Comparison of ENCODE assay signal across 10 cellular contexts in the genomic region with DNA sequence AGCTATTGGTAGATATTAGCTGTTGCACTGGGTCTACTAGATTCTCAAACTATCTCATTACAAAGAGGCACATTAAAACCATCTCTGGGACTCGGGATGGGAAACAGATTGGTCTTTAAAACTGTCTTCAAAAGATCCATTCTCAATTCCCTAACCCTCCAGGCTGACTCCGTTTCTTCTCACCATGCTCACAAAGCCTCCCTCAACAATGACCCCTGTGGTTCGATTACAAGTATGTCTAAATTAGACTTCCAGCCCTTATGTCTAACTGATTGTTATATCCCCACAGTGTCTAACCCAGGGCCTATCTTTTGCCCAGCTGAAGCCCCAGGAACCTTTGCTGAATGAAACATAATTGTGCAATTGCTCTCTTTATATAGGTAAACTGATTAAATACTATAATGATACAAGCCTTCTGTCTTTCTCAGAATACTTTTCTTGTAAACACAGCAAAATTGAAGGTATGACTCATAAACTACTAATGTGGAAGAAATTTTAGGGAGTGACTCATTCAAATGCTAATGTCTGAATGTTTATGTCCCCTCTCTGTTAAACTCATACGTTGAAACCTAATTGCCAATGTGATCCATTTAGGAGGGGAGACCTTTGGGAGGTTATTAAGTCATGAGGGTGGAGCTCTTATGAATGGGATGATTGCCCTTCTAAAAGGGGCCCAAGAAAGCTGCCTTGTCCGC.
DNase-seq lines count a peak whose midpoint lies in the region; ATAC-seq and TF ChIP-seq lines count a peak whose summit lies in the region.
"Had no signal": no experiment of that assay in that cellular context is flagged by ENCODE, and none has a peak within 500 bp of the region (broad histone marks: within the 10 kb centered on the region; RNA-seq: fewer than 3 reads in every experiment).

No MANE protein-coding gene starts in this region.

- H3K9ac ChIP-seq in fibroblast of lung (ENCODE audit: insufficient read depth, low read length) (no peak overlapping the region), smooth muscle cell (ENCODE audit: low read depth) (no peak overlapping the region)

- H3K4me1 ChIP-seq in HEK293 (ENCODE audit: control insufficient read depth, insufficient read depth, low read length) (peaks cover 4% of the 10 kb centered on the region; the same call in 1 of the 2 replicates), SJSA1 (replicated peaks) (peaks cover 36% of the 10 kb centered on the region), fibroblast of lung (ENCODE audit: control insufficient read depth, extremely low read depth, insufficient read depth, low read length) (peaks cover 16% of the 10 kb centered on the region), smooth muscle cell (ENCODE audit: low read depth) (peaks cover 7% of the 10 kb centered on the region)

- CTCF ChIA-PET in HEK293 (lab: Yijun Ruan, JAX): no interaction called here

- H3K9me3 ChIP-seq in HEK293 (ENCODE audit: control insufficient read depth, insufficient read depth, low read depth, low read length): no peaks in the 10 kb centered on the region
- H3K9me3 ChIP-seq in SJSA1 (replicated peaks): no peaks in the 10 kb centered on the region
- H3K9me3 ChIP-seq in fibroblast of lung (ENCODE audit: control insufficient read depth, insufficient read depth, low read depth, low read length): no peaks in the 10 kb centered on the region
- no peaks in the 10 kb centered on the region for H3K9me3 ChIP-seq in smooth muscle cell (replicated peaks; ENCODE audit: low read depth)

- H3K36me3 ChIP-seq in HEK293 (ENCODE audit: control insufficient read depth in 2 of 2, insufficient read depth in 1 of 2, low read length in 2 of 2): no peaks in the 10 kb centered on the region
- H3K36me3 ChIP-seq in SJSA1: no peaks in the 10 kb centered on the region
- no peaks in the 10 kb centered on the region for H3K36me3 ChIP-seq in fibroblast of lung (ENCODE audit: control insufficient read depth, insufficient read depth, low read length)
- no peaks in the 10 kb centered on the region for H3K36me3 ChIP-seq in smooth muscle cell (ENCODE audit: low read depth)

- H3F3A ChIP-seq in smooth muscle cell (ENCODE audit: low read depth): no peaks in the 10 kb centered on the region

- no peaks in the 10 kb centered on the region for H4K20me1 ChIP-seq in fibroblast of lung (ENCODE audit: control insufficient read depth, extremely low read depth, insufficient read depth, low read length)
- no peaks in the 10 kb centered on the region for H4K20me1 ChIP-seq in smooth muscle cell (ENCODE audit: low read depth)

- intact Hi-C loops in left ventricle myocardium superior (cut with micrococcal nuclease): no loop called here

- H3K27me3 ChIP-seq in SJSA1 (replicated peaks) (no peaks in the 10 kb centered on the region), fibroblast of lung (ENCODE audit: control insufficient read depth, insufficient read depth, low read length) (no peaks in the 10 kb centered on the region), smooth muscle cell (ENCODE audit: low read depth) (no peaks in the 10 kb centered on the region)

- WGBS in smooth muscle cell (ENCODE audit: low lambda C conversion rate): 48% methylated on average over 5 of the region's 5 CpGs

- no peak overlapping the region for H3K4me3 ChIP-seq in HEK293 (ENCODE audit: low read depth, low read length)
- H3K4me3 ChIP-seq in SJSA1: no peak overlapping the region
- H3K4me3 ChIP-seq in fibroblast of lung (replicated peaks in 1 of 4; ENCODE audit: control extremely low read depth in 1 of 4, insufficient read depth in 1 of 4, low read depth in 3 of 4, low read length in 4 of 4): no peak overlapping the region
- H3K4me3 ChIP-seq in smooth muscle cell: no peak overlapping the region

- TF ChIP-seq CTCF in HEK293 (tag by site-specific recombination; IDR thresholded peaks at IDR 0.05): no peak
- no peak for TF ChIP-seq CTCF in fibroblast of lung (conservative IDR thresholded peaks at IDR 0.05 in 1 of 2, IDR thresholded peaks at IDR 0.05 in 1 of 2; ENCODE audit: low read depth in 1 of 2, low read length in 2 of 2)
- no peak for TF ChIP-seq CTCF in smooth muscle cell (IDR thresholded peaks at IDR 0.05; ENCODE audit: borderline replicate concordance, insufficient read depth, poor library complexity, severe bottlenecking)

- peak overlapping the region; percentile 52 for H2AFZ ChIP-seq in fibroblast of lung (ENCODE audit: low read length)
- peak overlapping the region; percentile 13 for H2AFZ ChIP-seq in smooth muscle cell (ENCODE audit: low read depth)

- H3K79me2 ChIP-seq in fibroblast of lung (ENCODE audit: control insufficient read depth, insufficient read depth, low read length) (no peaks in the 10 kb centered on the region), smooth muscle cell (ENCODE audit: low read depth) (no peaks in the 10 kb centered on the region)

- H3K27ac ChIP-seq in HEK293 (ENCODE audit: extremely low read depth, low read depth, low read length) (no peak overlapping the region), SJSA1 (peak overlapping the region; percentile 80), fibroblast of lung (ENCODE audit: insufficient read depth, low read length) (peak overlapping the region; percentile 63), smooth muscle cell (ENCODE audit: low read depth) (peak overlapping the region; percentile 75)

- no peak for ATAC-seq in stimulated activated naive CD8-positive, alpha-beta T cell treated with anti-CD3 and anti-CD28 coated beads, Interleukin-15, Interleukin-2, amounts not matched to agents 100 U/mL and 50 U/mL, for 24 hours
- ATAC-seq in left ventricle myocardium superior: no peak
- ATAC-seq: natural killer cell; stimulated activated naive CD8-positive, alpha-beta T cell treated with anti-CD3 and anti-CD28 coated beads, Interleukin-15, amount 100 ng/mL, for 72 hours had no signal

- DNase-seq in SJSA1 (ENCODE audit: low read depth in 1 of 2, low spot score in 2 of 2) (peak in 1 of 2 experiments; percentile 93), fibroblast of lung (ENCODE audit: low read depth in 2 of 2) (peak; percentile 90 to 91), smooth muscle cell (lab: John Stamatoyannopoulos, UW; ENCODE audit: unreplicated experiment) (no peak), left ventricle myocardium superior (no peak), NCI-H1417 treated with DMSO at 0.1 percent for 48 hours (lab: John Stamatoyannopoulos, UW) (no peak)
- no peak for DNase-seq in stimulated activated naive CD8-positive, alpha-beta T cell treated with anti-CD3 and anti-CD28 coated beads, Interleukin-15, Interleukin-2, amounts not matched to agents 100 U/mL and 50 U/mL, for 24 hours
- DNase-seq: activated gamma-delta T cell treated with Interleukin-2 at 50 U/mL for 16 hours; natural killer cell; stimulated activated naive CD8-positive, alpha-beta T cell treated with anti-CD3 and anti-CD28 coated beads, Interleukin-15, amount 100 ng/mL, for 72 hours had no signal

- POLR2A ChIA-PET in HEK293 (lab: Yijun Ruan, JAX): interaction anchor here (1.0 kb wide), 1 partner anchor 10 kb away, joined by 7 read pairs; no protein-coding TSS in a partner anchor

- H3K4me2 ChIP-seq in fibroblast of lung (ENCODE audit: extremely low read depth, insufficient read depth, low read length) (peak overlapping the region; percentile 51), smooth muscle cell (peak overlapping the region; percentile 45)

TF ChIP-seq in HEK293, 187 proteins besides CTCF, POLR2A, EP300 and RAD21 (continues in another document):
- TF ChIP-seq ZNF785 (tag by site-specific recombination; IDR thresholded peaks at IDR 0.05): no peak
- TF ChIP-seq SP3 (tag by site-specific recombination; IDR thresholded peaks at IDR 0.05): 0 out of 2 replicates have a peak, but pooled peaks have one; percentile 13
- TF ChIP-seq, protein P1, sequence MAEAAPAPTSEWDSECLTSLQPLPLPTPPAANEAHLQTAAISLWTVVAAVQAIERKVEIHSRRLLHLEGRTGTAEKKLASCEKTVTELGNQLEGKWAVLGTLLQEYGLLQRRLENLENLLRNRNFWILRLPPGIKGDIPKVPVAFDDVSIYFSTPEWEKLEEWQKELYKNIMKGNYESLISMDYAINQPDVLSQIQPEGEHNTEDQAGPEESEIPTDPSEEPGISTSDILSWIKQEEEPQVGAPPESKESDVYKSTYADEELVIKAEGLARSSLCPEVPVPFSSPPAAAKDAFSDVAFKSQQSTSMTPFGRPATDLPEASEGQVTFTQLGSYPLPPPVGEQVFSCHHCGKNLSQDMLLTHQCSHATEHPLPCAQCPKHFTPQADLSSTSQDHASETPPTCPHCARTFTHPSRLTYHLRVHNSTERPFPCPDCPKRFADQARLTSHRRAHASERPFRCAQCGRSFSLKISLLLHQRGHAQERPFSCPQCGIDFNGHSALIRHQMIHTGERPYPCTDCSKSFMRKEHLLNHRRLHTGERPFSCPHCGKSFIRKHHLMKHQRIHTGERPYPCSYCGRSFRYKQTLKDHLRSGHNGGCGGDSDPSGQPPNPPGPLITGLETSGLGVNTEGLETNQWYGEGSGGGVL (tag by site-specific recombination; IDR thresholded peaks at IDR 0.05): peak; percentile 54
- TF ChIP-seq ZNF366 (tag by site-specific recombination; conservative IDR thresholded peaks at IDR 0.05): peak; percentile 53
- no peak for TF ChIP-seq ZSCAN16 (tag by site-specific recombination; IDR thresholded peaks at IDR 0.05)
- TF ChIP-seq ZNF664 (tag by site-specific recombination; IDR thresholded peaks at IDR 0.05): no peak
- no peak for TF ChIP-seq ZNF416 (tag by site-specific recombination; IDR thresholded peaks at IDR 0.05)

Comparison
In these comparisons a context has a peak if more than half of its experiments do, and no peak if none do; other contexts are left out.
1. DNase-seq: peak in fibroblast of lung (2 of 2); none in smooth muscle cell (single experiment), stimulated activated naive CD8-positive, alpha-beta T cell treated with anti-CD3 and anti-CD28 coated beads, Interleukin-15, Interleukin-2, amounts not matched to agents 100 U/mL and 50 U/mL, for 24 hours (single experiment), left ventricle myocardium superior (single experiment) and NCI-H1417 treated with DMSO at 0.1 percent for 48 hours (single experiment).